31 cellular contexts compared by ENCODE assay signal in the genomic region with DNA sequence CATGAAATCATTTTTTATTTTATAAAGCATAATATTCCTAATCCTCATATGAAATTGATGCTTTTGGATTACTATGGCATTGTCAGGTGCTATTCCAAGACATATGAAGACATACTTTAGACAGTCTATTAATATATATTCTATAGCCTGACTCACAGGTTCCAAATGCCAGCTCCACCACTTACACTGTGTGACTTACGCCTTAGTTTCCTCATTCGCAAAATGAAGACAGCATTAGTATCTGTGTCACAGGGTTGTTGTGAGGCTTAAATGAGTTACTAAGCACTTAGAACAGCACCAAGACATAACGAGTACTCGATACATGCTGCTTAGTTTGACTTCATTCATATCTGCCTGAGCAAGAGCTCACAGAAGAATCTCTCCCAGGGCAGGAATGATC.
"Had no signal": no experiment of that assay in that cellular context is flagged by ENCODE, and none has a peak within 500 bp of the region (broad histone marks: within the 10 kb centered on the region; RNA-seq: fewer than 3 reads in every experiment).

No MANE protein-coding gene starts in this region.

- H3K27me3 Mint-ChIP-seq: activated naive CD8-positive, alpha-beta T cell treated with anti-CD3 and anti-CD28 coated beads, Interleukin-2, amount 10 ng/mL, durations not matched to agents 7 days and 5 days; naive thymus-derived CD4-positive, alpha-beta T cell; stimulated activated naive B cell treated with anti-CD40 and anti-IgM and Interleukin-4, amounts not matched to agents 10 μg/mL and 1 μg/mL and 100 μg/mL, for 72 hours had no signal

- H3K27ac Mint-ChIP-seq: activated naive CD4-positive, alpha-beta T cell treated with anti-CD3 and anti-CD28 coated beads for 36 hours; activated naive CD8-positive, alpha-beta T cell treated with anti-CD3 and anti-CD28 coated beads, Interleukin-2, amount 10 ng/mL, durations not matched to agents 7 days and 5 days; activated T-cell treated with anti-CD3 and anti-CD28 coated beads, Interleukin-2, amount 50 U/mL, for 72 hours; naive thymus-derived CD4-positive, alpha-beta T cell; stimulated activated naive B cell treated with anti-CD40 and anti-IgM and Interleukin-4, amounts not matched to agents 10 μg/mL and 1 μg/mL and 100 μg/mL, for 72 hours; T-helper 1 cell treated with Interleukin-12 subunit alpha and Interleukin-12 subunit beta and Interleukin-4 antibody, amounts not matched to agents 30 μg/mL and 1 μg/mL, for 36 hours; WTC11 had no signal

- H3K9me3 ChIP-seq: gastroesophageal sphincter, pancreas, right atrium auricular region, stomach, thyroid gland had no signal

- ATAC-seq: activated T-cell treated with anti-CD3 and anti-CD28 coated beads, Interleukin-2, amount 50 U/mL, for 72 hours; gastroesophageal sphincter; left cardiac atrium; naive thymus-derived CD4-positive, alpha-beta T cell; pancreas; stimulated activated naive B cell treated with anti-CD40 and anti-IgM and Interleukin-4, amounts not matched to agents 10 μg/mL and 1 μg/mL and 100 μg/mL, for 72 hours; WTC11 had no signal

- H3K4me3 Mint-ChIP-seq: activated naive CD4-positive, alpha-beta T cell treated with anti-CD3 and anti-CD28 coated beads for 36 hours; activated naive CD8-positive, alpha-beta T cell treated with anti-CD3 and anti-CD28 coated beads, Interleukin-2, amount 10 ng/mL, durations not matched to agents 7 days and 5 days; activated T-cell treated with anti-CD3 and anti-CD28 coated beads, Interleukin-2, amount 50 U/mL, for 72 hours; naive thymus-derived CD4-positive, alpha-beta T cell; stimulated activated naive B cell treated with anti-CD40 and anti-IgM and Interleukin-4, amounts not matched to agents 10 μg/mL and 1 μg/mL and 100 μg/mL, for 72 hours; T-helper 1 cell treated with Interleukin-12 subunit alpha and Interleukin-12 subunit beta and Interleukin-4 antibody, amounts not matched to agents 30 μg/mL and 1 μg/mL, for 36 hours; WTC11 had no signal

- DNase-seq: activated CD4-positive, alpha-beta T cell treated with anti-CD3 and anti-CD28 coated beads for 1 hour; activated effector memory CD4-positive, alpha-beta T cell treated with Interleukin-2 at 50 U/mL for 16 hours; activated naive CD4-positive, alpha-beta T cell treated with anti-CD3 and anti-CD28 coated beads for 36 hours; activated naive CD8-positive, alpha-beta T cell treated with anti-CD3 and anti-CD28 coated beads, Interleukin-2, amount 10 ng/mL, durations not matched to agents 7 days and 5 days; activated T-cell treated with anti-CD3 and anti-CD28 coated beads for 4 hours; activated T-cell treated with anti-CD3 and anti-CD28 coated beads, Interleukin-2, amount 50 U/mL, for 72 hours; amniotic stem cell; brain microvascular endothelial cell; dorsolateral prefrontal cortex; effector memory CD4-positive, alpha-beta T cell; erythroblast; left cardiac atrium; mammary epithelial cell; midbrain; naive thymus-derived CD4-positive, alpha-beta T cell; nucleus accumbens; pancreas; stimulated activated CD4-positive, alpha-beta T cell treated with anti-CD3 and anti-CD28 coated beads, Interleukin-1b, Interleukin-23, amount 100 ng/mL, for 48 hours; stimulated activated CD4-positive, alpha-beta T cell treated with anti-CD3 and anti-CD28 coated beads, Interleukin-4, amount 100 ng/mL, for 4 hours; stimulated activated naive B cell treated with anti-CD40 and anti-IgM and Interleukin-4, amounts not matched to agents 10 μg/mL and 1 μg/mL and 100 μg/mL, for 72 hours; stomach; SW 1271; T1000; thyroid gland had no signal

- H3K9me3 Mint-ChIP-seq: activated naive CD4-positive, alpha-beta T cell treated with anti-CD3 and anti-CD28 coated beads for 36 hours; activated naive CD8-positive, alpha-beta T cell treated with anti-CD3 and anti-CD28 coated beads, Interleukin-2, amount 10 ng/mL, durations not matched to agents 7 days and 5 days had no signal

- H3K27ac ChIP-seq: brain microvascular endothelial cell, coronary artery, dorsolateral prefrontal cortex, gastroesophageal sphincter, hepatocyte, pancreas, right atrium auricular region, stomach, thyroid gland had no signal

- H3K4me3 ChIP-seq: coronary artery, dorsolateral prefrontal cortex, gastroesophageal sphincter, hepatocyte, pancreas, right atrium auricular region, smooth muscle cell, stomach, thyroid gland had no signal

- H3K36me3 ChIP-seq: brain microvascular endothelial cell, gastroesophageal sphincter, pancreas, right atrium auricular region, stomach, thyroid gland had no signal

- H3K36me3 Mint-ChIP-seq: WTC11 had no signal

- H3K4me1 ChIP-seq: pancreas had no signal

- H3K27me3 ChIP-seq: brain microvascular endothelial cell, dorsolateral prefrontal cortex, gastroesophageal sphincter, hepatocyte, pancreas, right atrium auricular region, stomach, thyroid gland had no signal

- H3K4me1 Mint-ChIP-seq: activated naive CD8-positive, alpha-beta T cell treated with anti-CD3 and anti-CD28 coated beads, Interleukin-2, amount 10 ng/mL, durations not matched to agents 7 days and 5 days; naive thymus-derived CD4-positive, alpha-beta T cell; WTC11 had no signal
